Comparison of ENCODE assay signal across 2 cellular contexts in the genomic region with DNA sequence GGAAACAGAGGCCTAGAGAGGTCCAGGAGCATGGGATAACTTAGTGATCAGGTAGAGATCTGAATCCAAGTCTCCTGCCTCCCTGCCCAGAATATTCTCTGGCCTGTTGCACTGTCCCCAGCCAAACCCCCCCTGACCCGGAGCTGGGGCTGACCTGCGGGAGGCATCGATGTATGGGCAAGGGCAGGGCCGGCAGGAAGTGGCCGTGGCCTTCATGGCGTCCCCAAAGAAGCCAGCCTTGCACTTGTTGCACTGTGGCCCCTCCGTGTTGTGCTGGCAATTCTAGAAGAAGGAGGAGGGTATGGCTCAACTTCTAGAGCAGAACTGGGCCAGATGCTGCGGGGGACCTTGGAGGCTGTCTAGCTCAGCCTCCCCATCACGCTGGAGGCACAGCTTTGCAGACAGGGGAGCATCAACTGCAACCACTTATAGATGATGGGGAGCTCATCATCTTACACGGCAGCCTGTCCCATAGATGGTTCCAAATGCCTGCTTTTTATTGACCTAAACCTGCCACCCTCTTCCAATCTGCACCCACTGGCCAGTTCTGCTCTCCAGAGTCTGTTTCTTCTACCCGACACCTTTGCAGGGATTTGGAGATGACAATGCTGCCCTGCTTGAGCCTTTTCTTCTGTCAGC.
A peak's percentile ranks its signal among the peaks of the same experiment; 100 is the strongest.
TF ChIP-seq lines count a peak whose summit lies in the region.

No MANE protein-coding gene starts in this region.

TF ChIP-seq in HepG2, 621 proteins besides CTCF, POLR2A, EP300 and RAD21:
- TF ChIP-seq ZKSCAN5 (CRISPR knock-in tag; IDR thresholded peaks at IDR 0.05) (no peak), ZNF629 (CRISPR knock-in tag; conservative IDR thresholded peaks at IDR 0.05) (0 out of 2 replicates have a peak, but pooled peaks have one; percentile 31)

TF ChIP-seq in endothelial cell of umbilical vein, 7 proteins besides CTCF, POLR2A, EP300 and RAD21:
- TF ChIP-seq POLR2AphosphoS5 (IDR thresholded peaks at IDR 0.05; ENCODE audit: insufficient read depth, low read depth, low read length): peak; percentile 70
- no peak for TF ChIP-seq MYC (IDR thresholded peaks at IDR 0.05; ENCODE audit: low read depth, low read length)
- no peak for TF ChIP-seq GATA2 (IDR thresholded peaks at IDR 0.05; ENCODE audit: insufficient read depth, insufficient read length, low read depth, low read length)
- TF ChIP-seq FOS (IDR thresholded peaks at IDR 0.05; ENCODE audit: borderline replicate concordance, insufficient read depth, low read length): no peak
- no peak for TF ChIP-seq JUN (IDR thresholded peaks at IDR 0.05; ENCODE audit: borderline replicate concordance, insufficient read depth, insufficient read length, low read depth)
- TF ChIP-seq, protein P1, sequence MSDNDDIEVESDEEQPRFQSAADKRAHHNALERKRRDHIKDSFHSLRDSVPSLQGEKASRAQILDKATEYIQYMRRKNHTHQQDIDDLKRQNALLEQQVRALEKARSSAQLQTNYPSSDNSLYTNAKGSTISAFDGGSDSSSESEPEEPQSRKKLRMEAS (IDR thresholded peaks at IDR 0.05; ENCODE audit: insufficient read depth, insufficient read length): no peak
TF ChIP-seq in endothelial cell of umbilical vein: peak in this region for 1.
